Comparison of ENCODE assay signal across 2 cellular contexts in the genomic region with DNA sequence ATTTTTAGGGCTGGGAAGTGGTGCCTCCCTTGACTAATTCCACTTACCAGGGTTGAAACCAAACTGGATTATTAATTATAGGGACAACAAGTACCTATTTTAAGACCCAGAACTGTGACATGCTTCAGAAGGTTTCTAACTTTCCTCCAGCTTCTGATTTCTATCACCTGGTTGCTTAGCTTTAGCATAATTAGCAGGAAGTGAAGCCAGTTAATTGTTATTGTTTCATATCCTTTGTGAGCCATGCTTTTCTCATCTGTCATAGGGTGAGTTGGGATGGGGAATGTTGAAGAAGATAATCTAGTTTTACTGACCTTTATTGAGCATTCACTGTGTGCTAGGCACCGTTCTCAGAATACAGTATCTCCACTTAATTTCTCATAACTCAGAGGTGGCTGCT.
TF ChIP-seq lines count a peak whose summit lies in the region.

No MANE protein-coding gene starts in this region.

TF ChIP-seq in GM23338, 12 proteins besides CTCF, POLR2A, EP300 and RAD21 (continued from another document):
- TF ChIP-seq, protein P1, sequence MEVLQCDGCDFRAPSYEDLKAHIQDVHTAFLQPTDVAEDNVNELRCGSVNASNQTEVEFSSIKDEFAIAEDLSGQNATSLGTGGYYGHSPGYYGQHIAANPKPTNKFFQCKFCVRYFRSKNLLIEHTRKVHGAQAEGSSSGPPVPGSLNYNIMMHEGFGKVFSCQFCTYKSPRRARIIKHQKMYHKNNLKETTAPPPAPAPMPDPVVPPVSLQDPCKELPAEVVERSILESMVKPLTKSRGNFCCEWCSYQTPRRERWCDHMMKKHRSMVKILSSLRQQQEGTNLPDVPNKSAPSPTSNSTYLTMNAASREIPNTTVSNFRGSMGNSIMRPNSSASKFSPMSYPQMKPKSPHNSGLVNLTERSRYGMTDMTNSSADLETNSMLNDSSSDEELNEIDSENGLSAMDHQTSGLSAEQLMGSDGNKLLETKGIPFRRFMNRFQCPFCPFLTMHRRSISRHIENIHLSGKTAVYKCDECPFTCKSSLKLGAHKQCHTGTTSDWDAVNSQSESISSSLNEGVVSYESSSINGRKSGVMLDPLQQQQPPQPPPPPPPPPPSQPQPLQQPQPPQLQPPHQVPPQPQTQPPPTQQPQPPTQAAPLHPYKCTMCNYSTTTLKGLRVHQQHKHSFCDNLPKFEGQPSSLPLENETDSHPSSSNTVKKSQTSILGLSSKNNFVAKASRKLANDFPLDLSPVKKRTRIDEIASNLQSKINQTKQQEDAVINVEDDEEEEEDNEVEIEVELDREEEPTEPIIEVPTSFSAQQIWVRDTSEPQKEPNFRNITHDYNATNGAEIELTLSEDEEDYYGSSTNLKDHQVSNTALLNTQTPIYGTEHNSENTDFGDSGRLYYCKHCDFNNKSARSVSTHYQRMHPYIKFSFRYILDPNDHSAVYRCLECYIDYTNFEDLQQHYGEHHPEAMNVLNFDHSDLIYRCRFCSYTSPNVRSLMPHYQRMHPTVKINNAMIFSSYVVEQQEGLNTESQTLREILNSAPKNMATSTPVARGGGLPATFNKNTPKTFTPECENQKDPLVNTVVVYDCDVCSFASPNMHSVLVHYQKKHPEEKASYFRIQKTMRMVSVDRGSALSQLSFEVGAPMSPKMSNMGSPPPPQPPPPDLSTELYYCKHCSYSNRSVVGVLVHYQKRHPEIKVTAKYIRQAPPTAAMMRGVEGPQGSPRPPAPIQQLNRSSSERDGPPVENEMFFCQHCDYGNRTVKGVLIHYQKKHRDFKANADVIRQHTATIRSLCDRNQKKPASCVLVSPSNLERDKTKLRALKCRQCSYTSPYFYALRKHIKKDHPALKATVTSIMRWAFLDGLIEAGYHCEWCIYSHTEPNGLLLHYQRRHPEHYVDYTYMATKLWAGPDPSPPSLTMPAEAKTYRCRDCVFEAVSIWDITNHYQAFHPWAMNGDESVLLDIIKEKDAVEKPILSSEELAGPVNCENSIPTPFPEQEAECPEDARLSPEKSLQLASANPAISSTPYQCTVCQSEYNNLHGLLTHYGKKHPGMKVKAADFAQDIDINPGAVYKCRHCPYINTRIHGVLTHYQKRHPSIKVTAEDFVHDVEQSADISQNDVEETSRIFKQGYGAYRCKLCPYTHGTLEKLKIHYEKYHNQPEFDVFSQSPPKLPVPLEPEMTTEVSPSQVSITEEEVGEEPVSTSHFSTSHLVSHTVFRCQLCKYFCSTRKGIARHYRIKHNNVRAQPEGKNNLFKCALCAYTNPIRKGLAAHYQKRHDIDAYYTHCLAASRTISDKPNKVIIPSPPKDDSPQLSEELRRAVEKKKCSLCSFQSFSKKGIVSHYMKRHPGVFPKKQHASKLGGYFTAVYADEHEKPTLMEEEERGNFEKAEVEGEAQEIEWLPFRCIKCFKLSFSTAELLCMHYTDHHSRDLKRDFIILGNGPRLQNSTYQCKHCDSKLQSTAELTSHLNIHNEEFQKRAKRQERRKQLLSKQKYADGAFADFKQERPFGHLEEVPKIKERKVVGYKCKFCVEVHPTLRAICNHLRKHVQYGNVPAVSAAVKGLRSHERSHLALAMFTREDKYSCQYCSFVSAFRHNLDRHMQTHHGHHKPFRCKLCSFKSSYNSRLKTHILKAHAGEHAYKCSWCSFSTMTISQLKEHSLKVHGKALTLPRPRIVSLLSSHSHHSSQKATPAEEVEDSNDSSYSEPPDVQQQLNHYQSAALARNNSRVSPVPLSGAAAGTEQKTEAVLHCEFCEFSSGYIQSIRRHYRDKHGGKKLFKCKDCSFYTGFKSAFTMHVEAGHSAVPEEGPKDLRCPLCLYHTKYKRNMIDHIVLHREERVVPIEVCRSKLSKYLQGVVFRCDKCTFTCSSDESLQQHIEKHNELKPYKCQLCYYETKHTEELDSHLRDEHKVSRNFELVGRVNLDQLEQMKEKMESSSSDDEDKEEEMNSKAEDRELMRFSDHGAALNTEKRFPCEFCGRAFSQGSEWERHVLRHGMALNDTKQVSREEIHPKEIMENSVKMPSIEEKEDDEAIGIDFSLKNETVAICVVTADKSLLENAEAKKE (CRISPR knock-in tag; IDR thresholded peaks at IDR 0.05): no peak
- TF ChIP-seq ZNF331 (CRISPR knock-in tag; IDR thresholded peaks at IDR 0.05; ENCODE audit: low read depth) (no peak), CREB1 (CRISPR knock-in tag; IDR thresholded peaks at IDR 0.05; ENCODE audit: low read depth) (no peak), POLR2AphosphoS5 (IDR thresholded peaks at IDR 0.05; ENCODE audit: low read depth) (no peak), STAT1 (IDR thresholded peaks at IDR 0.05; ENCODE audit: unreplicated experiment) (no peak), EZH2 (IDR thresholded peaks at IDR 0.05; ENCODE audit: low read depth, unreplicated experiment) (no peak)
- TF ChIP-seq, protein P2, sequence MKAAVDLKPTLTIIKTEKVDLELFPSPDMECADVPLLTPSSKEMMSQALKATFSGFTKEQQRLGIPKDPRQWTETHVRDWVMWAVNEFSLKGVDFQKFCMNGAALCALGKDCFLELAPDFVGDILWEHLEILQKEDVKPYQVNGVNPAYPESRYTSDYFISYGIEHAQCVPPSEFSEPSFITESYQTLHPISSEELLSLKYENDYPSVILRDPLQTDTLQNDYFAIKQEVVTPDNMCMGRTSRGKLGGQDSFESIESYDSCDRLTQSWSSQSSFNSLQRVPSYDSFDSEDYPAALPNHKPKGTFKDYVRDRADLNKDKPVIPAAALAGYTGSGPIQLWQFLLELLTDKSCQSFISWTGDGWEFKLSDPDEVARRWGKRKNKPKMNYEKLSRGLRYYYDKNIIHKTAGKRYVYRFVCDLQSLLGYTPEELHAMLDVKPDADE (IDR thresholded peaks at IDR 0.05): no peak

TF ChIP-seq in WTC11, 78 proteins besides CTCF, POLR2A, EP300 and RAD21 (continued from another document):
- TF ChIP-seq, protein P3, sequence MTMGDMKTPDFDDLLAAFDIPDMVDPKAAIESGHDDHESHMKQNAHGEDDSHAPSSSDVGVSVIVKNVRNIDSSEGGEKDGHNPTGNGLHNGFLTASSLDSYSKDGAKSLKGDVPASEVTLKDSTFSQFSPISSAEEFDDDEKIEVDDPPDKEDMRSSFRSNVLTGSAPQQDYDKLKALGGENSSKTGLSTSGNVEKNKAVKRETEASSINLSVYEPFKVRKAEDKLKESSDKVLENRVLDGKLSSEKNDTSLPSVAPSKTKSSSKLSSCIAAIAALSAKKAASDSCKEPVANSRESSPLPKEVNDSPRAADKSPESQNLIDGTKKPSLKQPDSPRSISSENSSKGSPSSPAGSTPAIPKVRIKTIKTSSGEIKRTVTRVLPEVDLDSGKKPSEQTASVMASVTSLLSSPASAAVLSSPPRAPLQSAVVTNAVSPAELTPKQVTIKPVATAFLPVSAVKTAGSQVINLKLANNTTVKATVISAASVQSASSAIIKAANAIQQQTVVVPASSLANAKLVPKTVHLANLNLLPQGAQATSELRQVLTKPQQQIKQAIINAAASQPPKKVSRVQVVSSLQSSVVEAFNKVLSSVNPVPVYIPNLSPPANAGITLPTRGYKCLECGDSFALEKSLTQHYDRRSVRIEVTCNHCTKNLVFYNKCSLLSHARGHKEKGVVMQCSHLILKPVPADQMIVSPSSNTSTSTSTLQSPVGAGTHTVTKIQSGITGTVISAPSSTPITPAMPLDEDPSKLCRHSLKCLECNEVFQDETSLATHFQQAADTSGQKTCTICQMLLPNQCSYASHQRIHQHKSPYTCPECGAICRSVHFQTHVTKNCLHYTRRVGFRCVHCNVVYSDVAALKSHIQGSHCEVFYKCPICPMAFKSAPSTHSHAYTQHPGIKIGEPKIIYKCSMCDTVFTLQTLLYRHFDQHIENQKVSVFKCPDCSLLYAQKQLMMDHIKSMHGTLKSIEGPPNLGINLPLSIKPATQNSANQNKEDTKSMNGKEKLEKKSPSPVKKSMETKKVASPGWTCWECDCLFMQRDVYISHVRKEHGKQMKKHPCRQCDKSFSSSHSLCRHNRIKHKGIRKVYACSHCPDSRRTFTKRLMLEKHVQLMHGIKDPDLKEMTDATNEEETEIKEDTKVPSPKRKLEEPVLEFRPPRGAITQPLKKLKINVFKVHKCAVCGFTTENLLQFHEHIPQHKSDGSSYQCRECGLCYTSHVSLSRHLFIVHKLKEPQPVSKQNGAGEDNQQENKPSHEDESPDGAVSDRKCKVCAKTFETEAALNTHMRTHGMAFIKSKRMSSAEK (CRISPR knock-in tag; IDR thresholded peaks at IDR 0.05; ENCODE audit: borderline replicate concordance): no peak
- TF ChIP-seq, protein P4, sequence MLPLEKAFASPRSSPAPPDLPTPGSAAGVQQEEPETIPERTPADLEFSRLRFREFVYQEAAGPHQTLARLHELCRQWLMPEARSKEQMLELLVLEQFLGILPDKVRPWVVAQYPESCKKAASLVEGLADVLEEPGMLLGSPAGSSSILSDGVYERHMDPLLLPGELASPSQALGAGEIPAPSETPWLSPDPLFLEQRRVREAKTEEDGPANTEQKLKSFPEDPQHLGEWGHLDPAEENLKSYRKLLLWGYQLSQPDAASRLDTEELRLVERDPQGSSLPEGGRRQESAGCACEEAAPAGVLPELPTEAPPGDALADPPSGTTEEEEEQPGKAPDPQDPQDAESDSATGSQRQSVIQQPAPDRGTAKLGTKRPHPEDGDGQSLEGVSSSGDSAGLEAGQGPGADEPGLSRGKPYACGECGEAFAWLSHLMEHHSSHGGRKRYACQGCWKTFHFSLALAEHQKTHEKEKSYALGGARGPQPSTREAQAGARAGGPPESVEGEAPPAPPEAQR (CRISPR knock-in tag; IDR thresholded peaks at IDR 0.05): no peak
- TF ChIP-seq ZNF263 (CRISPR knock-in tag; IDR thresholded peaks at IDR 0.05; ENCODE audit: low read depth): no peak
- TF ChIP-seq MYBL2 (CRISPR knock-in tag; IDR thresholded peaks at IDR 0.05): no peak
